Comparison of ENCODE assay signal across 8 cellular contexts in genomic region chr17:12545877-12546513, GRCh38.
DNase-seq lines count a peak whose midpoint lies in the region; ATAC-seq, FAIRE-seq and TF ChIP-seq lines count a peak whose summit lies in the region.

No MANE protein-coding gene starts in this region.

- peak; percentile 87 for TF ChIP-seq CTCF in AG04450 (IDR thresholded peaks at IDR 0.05; ENCODE audit: low read depth, low read length)
- peak; percentile 65 to 74 (median 73) for TF ChIP-seq CTCF in nephron (IDR thresholded peaks at IDR 0.05; ENCODE audit: unreplicated experiment in 3 of 3)

- FAIRE-seq in GM12891 (lab: Jason Lieb, UNC): peak; percentile 88
- no peak for FAIRE-seq in RCC 7860 (lab: Jason Lieb, UNC)

- no peak for DNase-seq in AG04450 (ENCODE audit: low read depth, low spot score)
- DNase-seq in GM12891 (ENCODE audit: insufficient read length, low spot score): peak; percentile 25
- peak; percentile 28 for DNase-seq in RCC 7860 (ENCODE audit: low spot score)
- DNase-seq in erythroblast (lab: John Stamatoyannopoulos, UW): peak; percentile 6 to 44

- no peaks in the 10 kb centered on the region for H3K27me3 ChIP-seq in AG04450 (ENCODE audit: control insufficient read depth, insufficient read depth, low read length)

- no peaks in the 10 kb centered on the region; the same call in 1 of the 2 replicates for H3K9me3 ChIP-seq in AG04450 (ENCODE audit: control insufficient read depth, insufficient read depth, low read length)

- POLR2A ChIA-PET in AG04450 (lab: Yijun Ruan, JAX): interaction anchor here (0.5 to 0.8 kb wide), 3 partner anchors 119 to 526 kb away, joined by 3 to 5 read pairs (median 3); partner anchors contain the start of genes MAP2K4 and MYOCD

- peaks cover 23% of the 10 kb centered on the region for H3K4me1 Mint-ChIP-seq in nephron

- no peak for TF ChIP-seq POLR2A in GM12891 (IDR thresholded peaks at IDR 0.05; ENCODE audit: low read depth, low read length)
- no peak for TF ChIP-seq POLR2A in erythroblast (IDR thresholded peaks at IDR 0.05; ENCODE audit: low read length)

- CTCF ChIA-PET in AG04450 (lab: Charles Lee): interaction anchor here (0.5 to 4.2 kb wide), 83 partner anchors 8 to 1752 kb away, joined by 3 to 74 read pairs (median 4); partner anchors contain the start of gene MYOCD

- no peak overlapping the region for H3K27ac ChIP-seq in AG04450 (ENCODE audit: low read depth, low read length)

- no peaks in the 10 kb centered on the region for H3K36me3 Mint-ChIP-seq in nephron (ENCODE audit: low read depth)

- no peaks in the 10 kb centered on the region for H3K9me3 Mint-ChIP-seq in nephron

- no peak overlapping the region for H3K4me3 Mint-ChIP-seq in nephron

- no peak overlapping the region for H3K27ac Mint-ChIP-seq in nephron

- peaks cover 12% of the 10 kb centered on the region for H3K27me3 Mint-ChIP-seq in nephron (ENCODE audit: low read depth)

- no peak overlapping the region for H3K4me3 ChIP-seq in AG04450 (ENCODE audit: low read depth, low read length)

- ATAC-seq in HG03442 (IDR thresholded peaks at IDR 0.05; ENCODE audit: unreplicated experiment) (peak; percentile 71), GM18520 (IDR thresholded peaks at IDR 0.05; ENCODE audit: unreplicated experiment) (no peak), GM21825 (IDR thresholded peaks at IDR 0.05; ENCODE audit: unreplicated experiment) (no peak)

TF ChIP-seq in GM12891, 5 proteins besides CTCF, POLR2A, EP300 and RAD21:
- TF ChIP-seq POU2F2 (IDR thresholded peaks at IDR 0.05; ENCODE audit: low read depth, low read length) (no peak), POLR2AphosphoS5 (IDR thresholded peaks at IDR 0.05; ENCODE audit: low read depth, low read length) (no peak), SPI1 (IDR thresholded peaks at IDR 0.05; ENCODE audit: low read depth, low read length) (no peak), TAF1 (IDR thresholded peaks at IDR 0.05; ENCODE audit: low read depth, low read length) (no peak), PAX5 (IDR thresholded peaks at IDR 0.05; ENCODE audit: insufficient read depth, low read length, severe bottlenecking) (no peak)
